18 cellular contexts compared by ENCODE assay signal in the genomic region with DNA sequence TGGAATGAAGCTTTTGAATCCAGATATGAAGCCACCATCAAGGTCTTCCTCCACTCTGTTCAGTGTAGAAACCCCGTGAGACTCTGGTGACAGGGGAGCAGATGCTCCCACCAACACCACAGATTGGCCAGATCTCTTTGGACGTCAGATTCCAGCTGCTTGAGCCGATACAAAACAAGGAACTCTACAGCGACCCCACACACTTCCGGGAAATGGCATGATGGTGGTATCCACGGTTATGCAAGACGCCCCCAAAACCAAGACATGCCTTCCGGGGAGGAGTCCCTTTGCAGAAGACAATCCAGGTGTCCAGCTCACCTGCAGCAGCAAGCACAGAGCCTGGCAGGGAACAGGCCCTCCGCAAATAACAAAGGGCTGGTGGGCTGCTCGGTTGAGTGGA.
"Had no signal": no experiment of that assay in that cellular context is flagged by ENCODE, and none has a peak within 500 bp of the region (broad histone marks: within the 10 kb centered on the region; RNA-seq: fewer than 3 reads in every experiment).

No MANE protein-coding gene starts in this region.

- H3K9ac ChIP-seq: parathyroid adenoma had no signal

- H3K27me3 ChIP-seq: tibial artery, uterus had no signal

- H3K4me3 ChIP-seq: coronary artery, tibial artery, uterus had no signal

- H3K27ac Mint-ChIP-seq: activated naive CD8-positive, alpha-beta T cell; activated T-cell treated with anti-CD3 and anti-CD28 coated beads, Interleukin-2, amount 50 U/mL, for 24 hours; activated T-helper 17 cell treated with anti-CD3 and anti-CD28 coated beads, Interleukin-2, amount 50 U/mL, for 72 hours; mesothelial cell of epicardium; stimulated activated naive CD8-positive, alpha-beta T cell treated with anti-CD3 and anti-CD28 coated beads, Interleukin-15, Interleukin-2, amounts not matched to agents 100 ng/mL and 50 ng/mL, for 24 hours; T-cell had no signal

- H3K36me3 Mint-ChIP-seq: activated naive CD8-positive, alpha-beta T cell; T-cell had no signal

- H3K27ac ChIP-seq: coronary artery, epithelial cell of prostate, parathyroid adenoma, tibial artery, uterus had no signal

- H3K27me3 Mint-ChIP-seq: activated naive CD8-positive, alpha-beta T cell; activated T-cell treated with anti-CD3 and anti-CD28 coated beads, Interleukin-2, amount 50 U/mL, for 24 hours; activated T-helper 17 cell treated with anti-CD3 and anti-CD28 coated beads, Interleukin-2, amount 50 U/mL, for 72 hours; naive thymus-derived CD8-positive, alpha-beta T cell; stimulated activated naive CD8-positive, alpha-beta T cell treated with anti-CD3 and anti-CD28 coated beads, Interleukin-15, Interleukin-2, amounts not matched to agents 100 ng/mL and 50 ng/mL, for 24 hours; T-cell had no signal

- H3K79me2 ChIP-seq: parathyroid adenoma had no signal

- H3K9me3 ChIP-seq: tibial artery, uterus had no signal

- H3K36me3 ChIP-seq: uterus had no signal

- H3K4me1 Mint-ChIP-seq: activated T-helper 17 cell treated with anti-CD3 and anti-CD28 coated beads, Interleukin-2, amount 50 U/mL, for 72 hours; T-cell had no signal

- DNase-seq: activated naive CD4-positive, alpha-beta T cell; activated T-cell treated with anti-CD3 and anti-CD28 coated beads, Interleukin-2, amount 50 U/mL, for 24 hours; cerebellar nuclear complex; naive thymus-derived CD8-positive, alpha-beta T cell; right cardiac atrium; stimulated activated CD4-positive, alpha-beta T cell treated with anti-CD3 and anti-CD28 coated beads, Interleukin-12 subunit alpha, Interleukin-12 subunit beta, amount 100 ng/mL, for 4 hours; stimulated activated CD4-positive, alpha-beta T cell treated with anti-CD3 and anti-CD28 coated beads, Interleukin-4, amount 100 ng/mL, for 4 hours; substantia nigra; T-cell; tibial artery; uterus had no signal

- H2AFZ ChIP-seq: parathyroid adenoma had no signal

- ATAC-seq: activated T-helper 17 cell treated with anti-CD3 and anti-CD28 coated beads, Interleukin-2, amount 50 U/mL, for 72 hours; naive thymus-derived CD8-positive, alpha-beta T cell; right cardiac atrium; T-cell had no signal

- H3K4me3 Mint-ChIP-seq: activated naive CD8-positive, alpha-beta T cell; activated T-cell treated with anti-CD3 and anti-CD28 coated beads, Interleukin-2, amount 50 U/mL, for 24 hours; activated T-helper 17 cell treated with anti-CD3 and anti-CD28 coated beads, Interleukin-2, amount 50 U/mL, for 72 hours; mesothelial cell of epicardium; naive thymus-derived CD8-positive, alpha-beta T cell; stimulated activated naive CD8-positive, alpha-beta T cell treated with anti-CD3 and anti-CD28 coated beads, Interleukin-15, Interleukin-2, amounts not matched to agents 100 ng/mL and 50 ng/mL, for 24 hours; T-cell had no signal

- H3K9me3 Mint-ChIP-seq: activated T-cell treated with anti-CD3 and anti-CD28 coated beads, Interleukin-2, amount 50 U/mL, for 24 hours; activated T-helper 17 cell treated with anti-CD3 and anti-CD28 coated beads, Interleukin-2, amount 50 U/mL, for 72 hours; mesothelial cell of epicardium; naive thymus-derived CD8-positive, alpha-beta T cell; stimulated activated naive CD8-positive, alpha-beta T cell treated with anti-CD3 and anti-CD28 coated beads, Interleukin-15, Interleukin-2, amounts not matched to agents 100 ng/mL and 50 ng/mL, for 24 hours; T-cell had no signal
